1 cellular context compared by ENCODE assay signal in the genomic region with DNA sequence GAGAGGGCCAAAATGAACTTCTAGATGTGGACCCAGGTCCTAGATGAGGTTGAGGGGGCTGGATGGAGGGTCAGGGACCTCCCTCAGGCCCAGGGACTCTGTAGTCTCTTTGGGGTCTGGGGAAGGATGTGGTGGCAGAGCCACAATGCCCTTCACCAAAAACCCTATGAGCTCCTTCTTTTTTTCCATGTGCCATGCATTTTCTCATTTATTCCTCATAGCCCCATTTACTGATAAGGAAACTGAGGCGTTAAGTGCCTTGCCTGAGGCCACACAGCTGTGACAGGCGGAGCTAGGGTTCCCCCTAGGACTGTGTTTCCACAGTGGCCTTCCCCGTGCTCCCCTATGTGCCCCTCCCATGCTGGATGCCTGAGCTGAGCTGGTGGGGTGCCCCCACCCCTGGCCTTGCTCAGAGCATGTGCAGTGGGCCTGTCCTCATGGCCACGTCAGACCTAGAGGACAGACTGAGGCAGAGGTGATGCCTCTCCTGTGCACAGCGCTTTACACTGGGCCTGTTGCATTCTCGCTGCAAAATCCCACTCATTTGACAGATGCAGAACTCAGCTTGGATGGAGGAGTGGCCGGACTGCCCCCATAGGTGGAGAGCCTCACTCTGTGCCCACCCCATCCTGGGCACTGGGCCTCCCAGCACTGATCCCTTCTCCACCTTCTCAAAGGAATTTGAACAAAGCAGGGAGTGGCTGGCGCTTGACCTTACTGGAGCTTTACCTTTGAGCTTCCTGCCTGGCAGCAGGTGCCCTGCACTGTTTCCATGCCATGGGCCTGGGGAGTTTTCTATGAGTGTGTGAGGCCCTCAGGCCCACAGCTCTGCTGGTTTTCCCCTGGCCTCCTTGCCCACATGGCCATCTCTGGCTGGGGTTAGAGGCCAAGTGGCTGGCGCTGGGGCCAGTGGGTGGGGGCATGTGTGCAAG.
A peak's percentile ranks its signal among the peaks of the same experiment; 100 is the strongest.
TF ChIP-seq lines count a peak whose summit lies in the region.

No MANE protein-coding gene starts in this region.

TF ChIP-seq in HepG2, 621 proteins besides CTCF, POLR2A, EP300 and RAD21 (continued from another document):
- TF ChIP-seq ARID5B (CRISPR knock-in tag; IDR thresholded peaks at IDR 0.05) (no peak), RXRB (CRISPR knock-in tag; IDR thresholded peaks at IDR 0.05; ENCODE audit: borderline replicate concordance) (no peak), ATF1 (CRISPR knock-in tag; IDR thresholded peaks at IDR 0.05) (no peak), ZFP36L2 (CRISPR knock-in tag; IDR thresholded peaks at IDR 0.05) (no peak), ZNF605 (CRISPR knock-in tag; IDR thresholded peaks at IDR 0.05) (no peak; the same call in 1 of the 2 replicates), NR2F1 (CRISPR knock-in tag; IDR thresholded peaks at IDR 0.05) (0 out of 4 replicates have a peak, but pooled peaks have one; percentile 29 to 36), YEATS4 (CRISPR knock-in tag; IDR thresholded peaks at IDR 0.05; ENCODE audit: borderline replicate concordance) (0 out of 2 replicates have a peak, but pooled peaks have one; percentile 22), ZNF253 (CRISPR knock-in tag; IDR thresholded peaks at IDR 0.05; ENCODE audit: borderline replicate concordance) (no peak), RFX3 (CRISPR knock-in tag; IDR thresholded peaks at IDR 0.05) (no peak), ZNF263 (CRISPR knock-in tag; IDR thresholded peaks at IDR 0.05) (peak; percentile 57; the same call in 1 of the 2 replicates), ZNF788 (CRISPR knock-in tag; IDR thresholded peaks at IDR 0.05; ENCODE audit: borderline replicate concordance) (no peak), ZNF850 (CRISPR knock-in tag; conservative IDR thresholded peaks at IDR 0.05) (no peak), HIVEP1 (CRISPR knock-in tag; IDR thresholded peaks at IDR 0.05) (no peak), BCLAF1 (IDR thresholded peaks at IDR 0.05) (no peak), BHLHE40 (IDR thresholded peaks at IDR 0.05; ENCODE audit: low read length) (no peak), EZH2 (conservative IDR thresholded peaks at IDR 0.05; ENCODE audit: low read depth, low read length) (no peak), ZZZ3 (CRISPR knock-in tag; IDR thresholded peaks at IDR 0.05; ENCODE audit: borderline replicate concordance) (0 out of 2 replicates have a peak, but pooled peaks have one; percentile 21)
- TF ChIP-seq, protein P1, sequence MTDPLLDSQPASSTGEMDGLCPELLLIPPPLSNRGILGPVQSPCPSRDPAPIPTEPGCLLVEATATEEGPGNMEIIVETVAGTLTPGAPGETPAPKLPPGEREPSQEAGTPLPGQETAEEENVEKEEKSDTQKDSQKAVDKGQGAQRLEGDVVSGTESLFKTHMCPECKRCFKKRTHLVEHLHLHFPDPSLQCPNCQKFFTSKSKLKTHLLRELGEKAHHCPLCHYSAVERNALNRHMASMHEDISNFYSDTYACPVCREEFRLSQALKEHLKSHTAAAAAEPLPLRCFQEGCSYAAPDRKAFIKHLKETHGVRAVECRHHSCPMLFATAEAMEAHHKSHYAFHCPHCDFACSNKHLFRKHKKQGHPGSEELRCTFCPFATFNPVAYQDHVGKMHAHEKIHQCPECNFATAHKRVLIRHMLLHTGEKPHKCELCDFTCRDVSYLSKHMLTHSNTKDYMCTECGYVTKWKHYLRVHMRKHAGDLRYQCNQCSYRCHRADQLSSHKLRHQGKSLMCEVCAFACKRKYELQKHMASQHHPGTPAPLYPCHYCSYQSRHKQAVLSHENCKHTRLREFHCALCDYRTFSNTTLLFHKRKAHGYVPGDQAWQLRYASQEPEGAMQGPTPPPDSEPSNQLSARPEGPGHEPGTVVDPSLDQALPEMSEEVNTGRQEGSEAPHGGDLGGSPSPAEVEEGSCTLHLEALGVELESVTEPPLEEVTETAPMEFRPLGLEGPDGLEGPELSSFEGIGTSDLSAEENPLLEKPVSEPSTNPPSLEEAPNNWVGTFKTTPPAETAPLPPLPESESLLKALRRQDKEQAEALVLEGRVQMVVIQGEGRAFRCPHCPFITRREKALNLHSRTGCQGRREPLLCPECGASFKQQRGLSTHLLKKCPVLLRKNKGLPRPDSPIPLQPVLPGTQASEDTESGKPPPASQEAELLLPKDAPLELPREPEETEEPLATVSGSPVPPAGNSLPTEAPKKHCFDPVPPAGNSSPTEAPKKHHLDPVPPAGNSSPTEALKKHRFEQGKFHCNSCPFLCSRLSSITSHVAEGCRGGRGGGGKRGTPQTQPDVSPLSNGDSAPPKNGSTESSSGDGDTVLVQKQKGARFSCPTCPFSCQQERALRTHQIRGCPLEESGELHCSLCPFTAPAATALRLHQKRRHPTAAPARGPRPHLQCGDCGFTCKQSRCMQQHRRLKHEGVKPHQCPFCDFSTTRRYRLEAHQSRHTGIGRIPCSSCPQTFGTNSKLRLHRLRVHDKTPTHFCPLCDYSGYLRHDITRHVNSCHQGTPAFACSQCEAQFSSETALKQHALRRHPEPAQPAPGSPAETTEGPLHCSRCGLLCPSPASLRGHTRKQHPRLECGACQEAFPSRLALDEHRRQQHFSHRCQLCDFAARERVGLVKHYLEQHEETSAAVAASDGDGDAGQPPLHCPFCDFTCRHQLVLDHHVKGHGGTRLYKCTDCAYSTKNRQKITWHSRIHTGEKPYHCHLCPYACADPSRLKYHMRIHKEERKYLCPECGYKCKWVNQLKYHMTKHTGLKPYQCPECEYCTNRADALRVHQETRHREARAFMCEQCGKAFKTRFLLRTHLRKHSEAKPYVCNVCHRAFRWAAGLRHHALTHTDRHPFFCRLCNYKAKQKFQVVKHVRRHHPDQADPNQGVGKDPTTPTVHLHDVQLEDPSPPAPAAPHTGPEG (CRISPR knock-in tag; IDR thresholded peaks at IDR 0.05) = 0 out of 2 replicates have a peak, but pooled peaks have one; percentile 23
- TF ChIP-seq, protein P2, sequence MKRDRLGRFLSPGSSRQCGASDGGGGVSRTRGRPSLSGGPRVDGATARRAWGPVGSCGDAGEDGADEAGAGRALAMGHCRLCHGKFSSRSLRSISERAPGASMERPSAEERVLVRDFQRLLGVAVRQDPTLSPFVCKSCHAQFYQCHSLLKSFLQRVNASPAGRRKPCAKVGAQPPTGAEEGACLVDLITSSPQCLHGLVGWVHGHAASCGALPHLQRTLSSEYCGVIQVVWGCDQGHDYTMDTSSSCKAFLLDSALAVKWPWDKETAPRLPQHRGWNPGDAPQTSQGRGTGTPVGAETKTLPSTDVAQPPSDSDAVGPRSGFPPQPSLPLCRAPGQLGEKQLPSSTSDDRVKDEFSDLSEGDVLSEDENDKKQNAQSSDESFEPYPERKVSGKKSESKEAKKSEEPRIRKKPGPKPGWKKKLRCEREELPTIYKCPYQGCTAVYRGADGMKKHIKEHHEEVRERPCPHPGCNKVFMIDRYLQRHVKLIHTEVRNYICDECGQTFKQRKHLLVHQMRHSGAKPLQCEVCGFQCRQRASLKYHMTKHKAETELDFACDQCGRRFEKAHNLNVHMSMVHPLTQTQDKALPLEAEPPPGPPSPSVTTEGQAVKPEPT (CRISPR knock-in tag; IDR thresholded peaks at IDR 0.05; ENCODE audit: low read depth) = no peak
- TF ChIP-seq, protein P3, sequence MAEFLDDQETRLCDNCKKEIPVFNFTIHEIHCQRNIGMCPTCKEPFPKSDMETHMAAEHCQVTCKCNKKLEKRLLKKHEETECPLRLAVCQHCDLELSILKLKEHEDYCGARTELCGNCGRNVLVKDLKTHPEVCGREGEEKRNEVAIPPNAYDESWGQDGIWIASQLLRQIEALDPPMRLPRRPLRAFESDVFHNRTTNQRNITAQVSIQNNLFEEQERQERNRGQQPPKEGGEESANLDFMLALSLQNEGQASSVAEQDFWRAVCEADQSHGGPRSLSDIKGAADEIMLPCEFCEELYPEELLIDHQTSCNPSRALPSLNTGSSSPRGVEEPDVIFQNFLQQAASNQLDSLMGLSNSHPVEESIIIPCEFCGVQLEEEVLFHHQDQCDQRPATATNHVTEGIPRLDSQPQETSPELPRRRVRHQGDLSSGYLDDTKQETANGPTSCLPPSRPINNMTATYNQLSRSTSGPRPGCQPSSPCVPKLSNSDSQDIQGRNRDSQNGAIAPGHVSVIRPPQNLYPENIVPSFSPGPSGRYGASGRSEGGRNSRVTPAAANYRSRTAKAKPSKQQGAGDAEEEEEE (CRISPR knock-in tag; IDR thresholded peaks at IDR 0.05; ENCODE audit: borderline replicate concordance) = no peak
